In genomic region chr12:4280351-4281163, GRCh38 we compare ENCODE assay signal across 13 cellular contexts. TPM values are rescaled to one million over a fixed set of nuclear protein-coding genes. Genes with fewer than 3 reads are reported as not detected.
DNase-seq lines count a peak whose midpoint lies in the region; ATAC-seq, FAIRE-seq and TF ChIP-seq lines count a peak whose summit lies in the region.
"Had no signal": no experiment of that assay in that cellular context is flagged by ENCODE, and none has a peak within 500 bp of the region (broad histone marks: within the 10 kb centered on the region; RNA-seq: fewer than 3 reads in every experiment).

No MANE protein-coding gene starts in this region.

- in situ Hi-C loops in GM12878 (cut with MboI): no loop called here

- TF ChIP-seq RAD21 in GM12878 (IDR thresholded peaks at IDR 0.05; ENCODE audit: insufficient read depth, low read depth, low read length): no peak

- TF ChIP-seq POLR2A in GM12878 (IDR thresholded peaks at IDR 0.05; ENCODE audit: low read depth, low read length): peak; percentile 30

- 66% methylated on average over 15 of the region's 15 CpGs for WGBS in GM12878 (ENCODE audit: insufficient coverage, insufficient replicate concordance, low lambda C conversion rate, missing lambda C conversion rate)

- intact Hi-C loops in GM12878 (cut with micrococcal nuclease; ENCODE audit: unreplicated experiment): no loop called here
- intact Hi-C loops in left colon (cut with DNase I, micrococcal nuclease): no loop called here

- FAIRE-seq in GM12878 (lab: Jason Lieb, UNC): no peak
- FAIRE-seq: pancreas had no signal

- RAD21 ChIA-PET in GM12878 (lab: Charles Lee; ENCODE audit: unreplicated experiment): interaction anchor here (0.6 to 1.3 kb wide), 3 partner anchors 11 to 138 kb away, joined by 3 to 4 read pairs (median 3); no protein-coding TSS in a partner anchor

- CTCF ChIA-PET in GM12878 (lab: Yijun Ruan, JAX): interaction anchor here (0.6 to 4.6 kb wide), 4 partner anchors 173 to 290 kb away, joined by 3 to 20 read pairs (median 4); no protein-coding TSS in a partner anchor

- H3K4me3 Mint-ChIP-seq in stimulated activated effector memory CD8-positive, alpha-beta T cell treated with anti-CD3 and anti-CD28 coated beads, Interleukin-12 subunit alpha, Interleukin-12 subunit beta, amount 100 ng/mL, for 72 hours: peak overlapping the region; percentile 53
- H3K4me3 Mint-ChIP-seq: HFFc6 had no signal

- H3K27me3 ChIP-seq in RWPE2 (ENCODE audit: insufficient read depth, poor library complexity, severe bottlenecking) (no peaks in the 10 kb centered on the region), GM12878 (replicated peaks in 1 of 2; ENCODE audit: control insufficient read depth in 2 of 2, insufficient read depth in 2 of 2, low read length in 1 of 2) (no peaks in the 10 kb centered on the region)
- H3K27me3 ChIP-seq: cardiac muscle cell, pancreas had no signal

- TF ChIP-seq CTCF in RWPE2 (IDR thresholded peaks at IDR 0.05; ENCODE audit: poor library complexity, severe bottlenecking): no peak
- no peak for TF ChIP-seq CTCF in GM12878 (IDR thresholded peaks at IDR 0.05 in 2 of 3, conservative IDR thresholded peaks at IDR 0.05 in 1 of 3; ENCODE audit: control insufficient read depth in 2 of 3, extremely low read depth in 1 of 3, insufficient read depth in 1 of 3, low read depth in 3 of 3, low read length in 3 of 3)

- TF ChIP-seq EP300 in GM12878 (IDR thresholded peaks at IDR 0.05; ENCODE audit: borderline replicate concordance in 1 of 2, control insufficient read depth in 1 of 2, low read depth in 2 of 2, low read length in 2 of 2): no peak

- H3K9me3 ChIP-seq in RWPE2 (ENCODE audit: severe bottlenecking): no peaks in the 10 kb centered on the region
- no peaks in the 10 kb centered on the region for H3K9me3 ChIP-seq in GM12878 (replicated peaks; ENCODE audit: control insufficient read depth, insufficient read depth, low read length)
- H3K9me3 ChIP-seq: pancreas had no signal

- H4K20me1 ChIP-seq in GM12878 (ENCODE audit: control insufficient read depth, insufficient read depth): peaks cover 29% of the 10 kb centered on the region

- ATAC-seq in RWPE2 (ENCODE audit: low read depth): no peak
- ATAC-seq in GM12878: no peak
- peak; percentile 0 for ATAC-seq in left colon
- no peak for ATAC-seq in stimulated activated effector memory CD8-positive, alpha-beta T cell treated with anti-CD3 and anti-CD28 coated beads, Interleukin-12 subunit alpha, Interleukin-12 subunit beta, amount 100 ng/mL, for 72 hours
- ATAC-seq in HG03108 (IDR thresholded peaks at IDR 0.05; ENCODE audit: unreplicated experiment): no peak
- ATAC-seq: pancreas had no signal

- peaks cover 98% of the 10 kb centered on the region for H3K36me3 ChIP-seq in RWPE2 (ENCODE audit: low read depth)
- H3K36me3 ChIP-seq in GM12878 (ENCODE audit: control insufficient read depth in 2 of 2, insufficient read depth in 2 of 2, low read length in 1 of 2): peaks cover 53 to 61% of the 10 kb centered on the region in 2 experiments

- BruUV-seq in GM12878 (replicated peaks; lab: Mats Ljungman, UMichigan): no TSS peak

- POLR2A ChIA-PET in GM12878 (lab: Charles Lee): no interaction called here

- H3K4me1 Mint-ChIP-seq in stimulated activated effector memory CD8-positive, alpha-beta T cell treated with anti-CD3 and anti-CD28 coated beads, Interleukin-12 subunit alpha, Interleukin-12 subunit beta, amount 100 ng/mL, for 72 hours: peaks cover 92% of the 10 kb centered on the region

- H3K27ac ChIP-seq in RWPE2 (ENCODE audit: poor library complexity, severe bottlenecking) (peak overlapping the region; percentile 89), GM12878 (ENCODE audit: control insufficient read depth, insufficient read depth) (no peak overlapping the region)
- H3K27ac ChIP-seq: cardiac muscle cell, pancreas had no signal

- H3K27ac Mint-ChIP-seq in stimulated activated effector memory CD8-positive, alpha-beta T cell treated with anti-CD3 and anti-CD28 coated beads, Interleukin-12 subunit alpha, Interleukin-12 subunit beta, amount 100 ng/mL, for 72 hours: peak overlapping the region; percentile 90
- H3K27ac Mint-ChIP-seq: HFFc6 had no signal

- H3K9ac ChIP-seq in GM12878 (ENCODE audit: control insufficient read depth, insufficient read depth, low read length): no peak overlapping the region; the same call in 1 of the 2 replicates

- H3K36me3 Mint-ChIP-seq in stimulated activated effector memory CD8-positive, alpha-beta T cell treated with anti-CD3 and anti-CD28 coated beads, Interleukin-12 subunit alpha, Interleukin-12 subunit beta, amount 100 ng/mL, for 72 hours: peaks cover 100% of the 10 kb centered on the region

- DNase-seq in RWPE2 (ENCODE audit: low spot score): no peak
- DNase-seq in GM12878 (ENCODE audit: low read depth, low spot score): no peak
- peak in 1 of 2 donors; percentile 73 for DNase-seq in left colon
- DNase-seq in stimulated activated effector memory CD8-positive, alpha-beta T cell treated with anti-CD3 and anti-CD28 coated beads, Interleukin-12 subunit alpha, Interleukin-12 subunit beta, amount 100 ng/mL, for 72 hours (ENCODE audit: low spot score in 2 of 2): no peak
- DNase-seq in germinal center (ENCODE audit: low spot score): no peak
- no peak for DNase-seq in effector CD8-positive, alpha-beta T cell (lab: John Stamatoyannopoulos, UW)
- DNase-seq in NCI-H69 (lab: John Stamatoyannopoulos, UW): no peak
- DNase-seq: HFFc6, NCI-H1694 had no signal

- H3K4me3 ChIP-seq in RWPE2 (ENCODE audit: severe bottlenecking) (no peak overlapping the region), GM12878 (no peak overlapping the region)
- H3K4me3 ChIP-seq: cardiac muscle cell, pancreas had no signal

- no peak overlapping the region for H2AFZ ChIP-seq in GM12878 (ENCODE audit: control insufficient read depth, low read depth, low read length)

- SMC1A ChIA-PET in GM12878 (lab: Charles Lee; ENCODE audit: uncharacterized antibody, unreplicated experiment): interaction anchor here (13.9 to 14.5 kb wide), 2 partner anchors 132 to 165 kb away, joined by 222 to 344 read pairs; no protein-coding TSS in a partner anchor

- H3K9me3 Mint-ChIP-seq in stimulated activated effector memory CD8-positive, alpha-beta T cell treated with anti-CD3 and anti-CD28 coated beads, Interleukin-12 subunit alpha, Interleukin-12 subunit beta, amount 100 ng/mL, for 72 hours: no peaks in the 10 kb centered on the region
- H3K9me3 Mint-ChIP-seq: HFFc6 had no signal

- peaks cover 89% of the 10 kb centered on the region for H3K79me2 ChIP-seq in GM12878 (ENCODE audit: control insufficient read depth, insufficient read depth, low read length)

- H3K4me2 ChIP-seq in GM12878 (ENCODE audit: control insufficient read depth, insufficient read depth): peak overlapping the region; percentile 54

- H3K4me1 ChIP-seq in RWPE2 (ENCODE audit: insufficient read depth, poor library complexity, severe bottlenecking) (peaks cover 30% of the 10 kb centered on the region), GM12878 (ENCODE audit: control insufficient read depth, insufficient read depth, low read length) (peaks cover 24% of the 10 kb centered on the region)

TF ChIP-seq in GM12878, 131 proteins besides CTCF, POLR2A, EP300 and RAD21:
- 0 out of 2 replicates have a peak, but pooled peaks have one; percentile 15 for TF ChIP-seq HDGF (IDR thresholded peaks at IDR 0.05)
- TF ChIP-seq RAD51 (IDR thresholded peaks at IDR 0.05): no peak

RNA-seq across cellular contexts. Expression of gene CCND2, which starts 7.0 kb away (rescaled TPM):
- 335 and 378 TPM in 2 replicates for total RNA-seq in GM12878 (2013; cell fraction: nucleolus; rRNA removed)
- total RNA-seq in GM12878 (2014; rRNA removed): 141 and 159 TPM in 2 replicates
- total RNA-seq in GM12878 (2014; rRNA removed; fragmentation: Illumina TruSeq; extraction: Trizol): 162 and 163 TPM in 2 replicates
- total RNA-seq in GM12878 (2021): 248 and 260 TPM in 2 replicates
- polyA plus RNA-seq in GM12878 (2011; ENCODE audit: low read depth): 36.8 TPM
- 256 and 263 TPM in 2 replicates for polyA plus RNA-seq in GM12878 (2011; rRNA removed)
- 171 and 198 TPM in 2 replicates for polyA plus RNA-seq in GM12878 (2011; cell fraction: cytosol; rRNA removed)
- polyA plus RNA-seq in GM12878 (2011; cell fraction: nucleus; rRNA removed): 186 and 241 TPM in 2 replicates
- 55.9 and 67.6 TPM in 2 replicates for polyA plus RNA-seq in GM12878 (2012)
- 37.5 and 44.7 TPM in 2 replicates for polyA plus RNA-seq in GM12878 (2014; fragmentation: Illumina TruSeq; extraction: Trizol)
- 100 to 1,000 TPM in 1 of 2 experiments, 10 to 100 TPM in 1; 30.1 to 100 TPM for polyA plus RNA-seq in GM12878 (2014; fragmentation: Nextera tagmentation; extraction: Ambion mirVana)
- 73.6 and 78.9 TPM in 2 replicates for polyA plus RNA-seq in GM12878 (2014; rRNA removed)
- polyA plus RNA-seq in GM12878 (2016; fragmentation: Nextera tagmentation; extraction: Ambion mirVana): 100 to 1,000 TPM; 183 to 200 TPM
- polyA minus RNA-seq in GM12878 (2011; rRNA and poly(A)+ RNA removed): 651 and 710 TPM in 2 replicates
- 245 and 274 TPM in 2 replicates for polyA minus RNA-seq in GM12878 (2011; cell fraction: cytosol; rRNA and poly(A)+ RNA removed)
- polyA minus RNA-seq in GM12878 (2011; cell fraction: nucleus; rRNA and poly(A)+ RNA removed): 123 and 187 TPM in 2 replicates
- total RNA-seq in left colon: 100 to 1,000 TPM in 1 of 2 donors, 10 to 100 TPM in 1; 97.7 to 106 TPM
- total RNA-seq: RPMI7951 had no signal

RNA-seq across cellular contexts. Expression of gene TIGAR, which starts 40.5 kb away (rescaled TPM):
- 3.7 and 4.3 TPM in 2 replicates for total RNA-seq in GM12878 (2013; cell fraction: nucleolus; rRNA removed)
- 8.7 and 10.6 TPM in 2 replicates for total RNA-seq in GM12878 (2014; rRNA removed)
- total RNA-seq in GM12878 (2014; rRNA removed; fragmentation: Illumina TruSeq; extraction: Trizol): 10.4 and 10.7 TPM in 2 replicates
- 7.6 and 11.5 TPM in 2 replicates for total RNA-seq in GM12878 (2021)
- polyA plus RNA-seq in GM12878 (2011; ENCODE audit: low read depth): 5.8 TPM
- 10.1 and 39.4 TPM in 2 replicates for polyA plus RNA-seq in GM12878 (2011; rRNA removed)
- polyA plus RNA-seq in GM12878 (2011; cell fraction: cytosol; rRNA removed): 4.1 and 5.4 TPM in 2 replicates
- 3.6 and 4.6 TPM in 2 replicates for polyA plus RNA-seq in GM12878 (2011; cell fraction: nucleus; rRNA removed)
- polyA plus RNA-seq in GM12878 (2012): 7.6 and 8.1 TPM in 2 replicates
- 18.9 and 21.8 TPM in 2 replicates for polyA plus RNA-seq in GM12878 (2014; fragmentation: Illumina TruSeq; extraction: Trizol)
- polyA plus RNA-seq in GM12878 (2014; fragmentation: Nextera tagmentation; extraction: Ambion mirVana): 10 to 100 TPM; 32.9 to 45.7 TPM
- 14.1 and 15.9 TPM in 2 replicates for polyA plus RNA-seq in GM12878 (2014; rRNA removed)
- polyA plus RNA-seq in GM12878 (2016; fragmentation: Nextera tagmentation; extraction: Ambion mirVana): 10 to 100 TPM; 39.0 to 40.6 TPM
- 2.7 and 3.1 TPM in 2 replicates for polyA minus RNA-seq in GM12878 (2011; rRNA and poly(A)+ RNA removed)
- polyA minus RNA-seq in GM12878 (2011; cell fraction: cytosol; rRNA and poly(A)+ RNA removed): 0.67 and 1.2 TPM in 2 replicates
- 2.2 and 5.0 TPM in 2 replicates for polyA minus RNA-seq in GM12878 (2011; cell fraction: nucleus; rRNA and poly(A)+ RNA removed)
- total RNA-seq in left colon: 10 to 100 TPM; 13.0 to 14.4 TPM
